8 cellular contexts compared by ENCODE assay signal in genomic region chr2:30208453-30208852, GRCh38. TPM values are rescaled to one million over a fixed set of nuclear protein-coding genes. Genes with fewer than 3 reads are reported as not detected.
DNase-seq lines count a peak whose midpoint lies in the region; ATAC-seq, FAIRE-seq and TF ChIP-seq lines count a peak whose summit lies in the region.

No MANE protein-coding gene starts in this region.

- no peak overlapping the region for H2AFZ ChIP-seq in SK-N-SH (ENCODE audit: low read depth)
- no peak overlapping the region for H2AFZ ChIP-seq in keratinocyte (ENCODE audit: control insufficient read depth, low read length)

- TF ChIP-seq RAD21 in SK-N-SH (IDR thresholded peaks at IDR 0.05; ENCODE audit: low read length): peak; percentile 100

- H3K36me3 ChIP-seq in MG63: no peaks in the 10 kb centered on the region
- no peaks in the 10 kb centered on the region for H3K36me3 ChIP-seq in SK-N-SH (replicated peaks in 1 of 2; ENCODE audit: control insufficient read depth in 1 of 2, insufficient read depth in 2 of 2, low read length in 1 of 2)
- H3K36me3 ChIP-seq in keratinocyte (ENCODE audit: control insufficient read depth in 2 of 2, extremely low read depth in 1 of 2, insufficient read depth in 2 of 2, low read length in 2 of 2): no peaks in the 10 kb centered on the region

- TF ChIP-seq CTCF in SK-N-SH (IDR thresholded peaks at IDR 0.05) (peak; percentile 99), keratinocyte (optimal IDR thresholded peaks at IDR 0.05 in 1 of 3, IDR thresholded peaks at IDR 0.05 in 1 of 3, conservative IDR thresholded peaks at IDR 0.05 in 1 of 3; ENCODE audit: extremely low read depth in 1 of 3, insufficient read depth in 2 of 3, low read length in 3 of 3) (peak; percentile 88 to 92 (median 89))

- H3K79me2 ChIP-seq in SK-N-SH (ENCODE audit: insufficient read depth): no peaks in the 10 kb centered on the region
- H3K79me2 ChIP-seq in keratinocyte (ENCODE audit: control insufficient read depth, insufficient read depth, low read length): no peaks in the 10 kb centered on the region

- dilution Hi-C loops in keratinocyte (cut with MboI; ENCODE audit: extremely low pct_ligation_motif_present, low sequenced_read_pairs): no loop called here

- WGBS in SK-N-SH (ENCODE audit: low lambda C conversion rate): 0% methylated on average over 2 of the region's 2 CpGs

- H3F3A ChIP-seq in SK-N-SH (replicated peaks; ENCODE audit: insufficient read depth): no peaks in the 10 kb centered on the region

- H3K27ac ChIP-seq in SK-N-SH (ENCODE audit: low read depth in 2 of 2, low read length in 1 of 2) (no peak overlapping the region), keratinocyte (ENCODE audit: control insufficient read depth, insufficient read depth, low read length) (no peak overlapping the region)

- H3K9me1 ChIP-seq in keratinocyte (ENCODE audit: control insufficient read depth, extremely low read depth, insufficient read depth, low read length): no peaks in the 10 kb centered on the region

- no peak for ATAC-seq in HG02852 (IDR thresholded peaks at IDR 0.05; ENCODE audit: unreplicated experiment)

- H3K27me3 ChIP-seq in MG63 (no peaks in the 10 kb centered on the region), SK-N-SH (ENCODE audit: insufficient read depth) (no peaks in the 10 kb centered on the region; the same call in 1 of the 2 replicates), keratinocyte (ENCODE audit: control insufficient read depth, extremely low read depth, insufficient read depth, low read length) (no peaks in the 10 kb centered on the region)

- H3K9me3 ChIP-seq in MG63 (no peaks in the 10 kb centered on the region), SK-N-SH (no peaks in the 10 kb centered on the region), keratinocyte (ENCODE audit: control insufficient read depth, low read depth, low read length) (no peaks in the 10 kb centered on the region)

- H4K20me1 ChIP-seq in SK-N-SH (ENCODE audit: insufficient read depth) (no peaks in the 10 kb centered on the region), keratinocyte (ENCODE audit: control insufficient read depth, extremely low read depth, insufficient read depth, low read length) (peaks cover 3% of the 10 kb centered on the region)

- H3K9ac ChIP-seq in SK-N-SH: no peak overlapping the region
- H3K9ac ChIP-seq in keratinocyte (ENCODE audit: control insufficient read depth, extremely low read depth, insufficient read depth, low read length): no peak overlapping the region

- peaks cover 0 to 10% of the 10 kb centered on the region in 2 experiments; a peak in 2 of 4 replicates for H3K4me1 ChIP-seq in SK-N-SH (ENCODE audit: control insufficient read depth in 1 of 2, insufficient read depth in 2 of 2, low read depth in 1 of 2, low read length in 1 of 2)
- no peaks in the 10 kb centered on the region for H3K4me1 ChIP-seq in keratinocyte (ENCODE audit: control insufficient read depth, extremely low read depth, insufficient read depth, low read length)

- TF ChIP-seq EP300 in SK-N-SH (IDR thresholded peaks at IDR 0.05; ENCODE audit: borderline replicate concordance in 1 of 2, low read depth in 1 of 2, low read length in 1 of 2): no peak

- peak; percentile 74 for DNase-seq in activated effector memory CD4-positive, alpha-beta T cell treated with anti-CD3 and anti-CD28 coated beads, Interleukin-2, amount 50 U/mL, for 16 hours
- no peak for DNase-seq in activated effector memory CD4-positive, alpha-beta T cell treated with Interleukin-2 at 50 U/mL for 16 hours
- peak; percentile 58 for DNase-seq in MG63
- peak; percentile 81 for DNase-seq in SK-N-SH
- peak; percentile 38 for DNase-seq in central memory CD4-positive, alpha-beta T cell
- peak; percentile 19 for DNase-seq in keratinocyte (ENCODE audit: low read depth, low spot score)
- DNase-seq in stimulated activated CD8-positive, alpha-beta memory T cell treated with anti-CD3 and anti-CD28 coated beads, Interleukin-4, amount 100 ng/mL, for 24 hours (ENCODE audit: low read depth): peak; percentile 17

- H3K9me2 ChIP-seq in SK-N-SH: no peaks in the 10 kb centered on the region

- CTCF ChIA-PET in SK-N-SH (lab: Yijun Ruan, JAX): interaction anchor here (0.6 to 12.8 kb wide), 66 partner anchors 8 to 1383 kb away, joined by 3 to 573 read pairs (median 4); partner anchors contain the start of gene LBH

- POLR2A ChIA-PET in SK-N-SH (lab: Yijun Ruan, JAX): interaction anchor here (0.6 kb wide), 1 partner anchor 44 kb away, joined by 4 read pairs; no protein-coding TSS in a partner anchor

- FAIRE-seq in keratinocyte (lab: Jason Lieb, UNC): peak; percentile 73

- no peak overlapping the region for H3K4me2 ChIP-seq in SK-N-SH
- H3K4me2 ChIP-seq in keratinocyte (ENCODE audit: control insufficient read depth, extremely low read depth, insufficient read depth, low read depth, low read length): no peak overlapping the region

- no peak overlapping the region for H3K4me3 ChIP-seq in MG63
- no peak overlapping the region for H3K4me3 ChIP-seq in SK-N-SH (ENCODE audit: low read depth in 2 of 2, low read length in 1 of 2)
- no peak overlapping the region for H3K4me3 ChIP-seq in keratinocyte (ENCODE audit: control insufficient read depth in 2 of 3, extremely low read depth in 1 of 3, insufficient read depth in 2 of 3, low read depth in 1 of 3, low read length in 3 of 3)

TF ChIP-seq in SK-N-SH, 30 proteins besides CTCF, POLR2A, EP300 and RAD21:
- 0 out of 2 replicates have a peak, but pooled peaks have one; percentile 12 for TF ChIP-seq RCOR1 (IDR thresholded peaks at IDR 0.05; ENCODE audit: low read length)
- TF ChIP-seq SMC3 (IDR thresholded peaks at IDR 0.05; ENCODE audit: low read depth, low read length): peak; percentile 100
- no peak for TF ChIP-seq RFX5 (IDR thresholded peaks at IDR 0.05; ENCODE audit: low read length)
- no peak for TF ChIP-seq RXRA (IDR thresholded peaks at IDR 0.05; ENCODE audit: borderline replicate concordance, low read depth)
- peak; percentile 40; the same call in 1 of the 2 replicates for TF ChIP-seq MXI1 (IDR thresholded peaks at IDR 0.05; ENCODE audit: low read depth, low read length)
- TF ChIP-seq, protein P1, sequence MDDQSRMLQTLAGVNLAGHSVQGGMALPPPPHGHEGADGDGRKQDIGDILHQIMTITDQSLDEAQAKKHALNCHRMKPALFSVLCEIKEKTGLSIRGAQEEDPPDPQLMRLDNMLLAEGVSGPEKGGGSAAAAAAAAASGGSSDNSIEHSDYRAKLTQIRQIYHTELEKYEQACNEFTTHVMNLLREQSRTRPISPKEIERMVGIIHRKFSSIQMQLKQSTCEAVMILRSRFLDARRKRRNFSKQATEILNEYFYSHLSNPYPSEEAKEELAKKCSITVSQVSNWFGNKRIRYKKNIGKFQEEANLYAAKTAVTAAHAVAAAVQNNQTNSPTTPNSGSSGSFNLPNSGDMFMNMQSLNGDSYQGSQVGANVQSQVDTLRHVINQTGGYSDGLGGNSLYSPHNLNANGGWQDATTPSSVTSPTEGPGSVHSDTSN (IDR thresholded peaks at IDR 0.05): 0 out of 2 replicates have a peak, but pooled peaks have one; percentile 23
- TF ChIP-seq, protein P2, sequence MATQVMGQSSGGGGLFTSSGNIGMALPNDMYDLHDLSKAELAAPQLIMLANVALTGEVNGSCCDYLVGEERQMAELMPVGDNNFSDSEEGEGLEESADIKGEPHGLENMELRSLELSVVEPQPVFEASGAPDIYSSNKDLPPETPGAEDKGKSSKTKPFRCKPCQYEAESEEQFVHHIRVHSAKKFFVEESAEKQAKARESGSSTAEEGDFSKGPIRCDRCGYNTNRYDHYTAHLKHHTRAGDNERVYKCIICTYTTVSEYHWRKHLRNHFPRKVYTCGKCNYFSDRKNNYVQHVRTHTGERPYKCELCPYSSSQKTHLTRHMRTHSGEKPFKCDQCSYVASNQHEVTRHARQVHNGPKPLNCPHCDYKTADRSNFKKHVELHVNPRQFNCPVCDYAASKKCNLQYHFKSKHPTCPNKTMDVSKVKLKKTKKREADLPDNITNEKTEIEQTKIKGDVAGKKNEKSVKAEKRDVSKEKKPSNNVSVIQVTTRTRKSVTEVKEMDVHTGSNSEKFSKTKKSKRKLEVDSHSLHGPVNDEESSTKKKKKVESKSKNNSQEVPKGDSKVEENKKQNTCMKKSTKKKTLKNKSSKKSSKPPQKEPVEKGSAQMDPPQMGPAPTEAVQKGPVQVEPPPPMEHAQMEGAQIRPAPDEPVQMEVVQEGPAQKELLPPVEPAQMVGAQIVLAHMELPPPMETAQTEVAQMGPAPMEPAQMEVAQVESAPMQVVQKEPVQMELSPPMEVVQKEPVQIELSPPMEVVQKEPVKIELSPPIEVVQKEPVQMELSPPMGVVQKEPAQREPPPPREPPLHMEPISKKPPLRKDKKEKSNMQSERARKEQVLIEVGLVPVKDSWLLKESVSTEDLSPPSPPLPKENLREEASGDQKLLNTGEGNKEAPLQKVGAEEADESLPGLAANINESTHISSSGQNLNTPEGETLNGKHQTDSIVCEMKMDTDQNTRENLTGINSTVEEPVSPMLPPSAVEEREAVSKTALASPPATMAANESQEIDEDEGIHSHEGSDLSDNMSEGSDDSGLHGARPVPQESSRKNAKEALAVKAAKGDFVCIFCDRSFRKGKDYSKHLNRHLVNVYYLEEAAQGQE (IDR thresholded peaks at IDR 0.05; ENCODE audit: low read depth, low read length): no peak

RNA-seq across cellular contexts. Expression of gene LBH, which starts 22.9 kb away (rescaled TPM):
- total RNA-seq in MG63 (2014; rRNA removed; shearing (Covaris generic); ENCODE audit: low replicate concordance): 21.5 and 60.0 TPM in 2 replicates
- polyA plus RNA-seq in SK-N-SH (2012; rRNA removed): 22.8 and 26.4 TPM in 2 replicates
- polyA plus RNA-seq in SK-N-SH (2012; cell fraction: cytosol; rRNA removed): 17.2 and 21.7 TPM in 2 replicates
- 16.5 and 17.5 TPM in 2 replicates for polyA plus RNA-seq in SK-N-SH (2012; cell fraction: nucleus; rRNA removed)
- polyA plus RNA-seq in keratinocyte: 0.83 to 2.2 TPM (median 1.4 TPM) in 3 replicates
- 0.75 TPM for polyA plus RNA-seq in keratinocyte (2011; ENCODE audit: low read depth)
- 1.1 TPM in 2 replicates for polyA plus RNA-seq in keratinocyte (2011; cell fraction: cytosol; rRNA removed)
- 1.0 TPM in 2 replicates for polyA plus RNA-seq in keratinocyte (2011; cell fraction: nucleus; rRNA removed)
- 1.5 and 3.3 TPM in 2 replicates for polyA plus RNA-seq in keratinocyte (2012; ENCODE audit: low replicate concordance)
- polyA minus RNA-seq in keratinocyte: 2.1 to 3.2 TPM (median 2.9 TPM) in 3 replicates
- 5.8 TPM for polyA minus RNA-seq in keratinocyte (2011; cell fraction: cytosol; rRNA and poly(A)+ RNA removed)
- 0.84 and 3.2 TPM in 2 replicates for polyA minus RNA-seq in keratinocyte (2011; cell fraction: nucleus; rRNA and poly(A)+ RNA removed)

Comparison
In these comparisons a context has a peak if more than half of its experiments do, and no peak if none do; other contexts are left out.
1. RNA of gene LBH, which starts 22.9 kb away (polyA plus RNA-seq): 16.5 to 26.4 TPM in SK-N-SH; 0.75 to 3.3 TPM in keratinocyte; every median in the first group is over 4 times any median in the second.